Comparison of ENCODE assay signal across 30 cellular contexts in the genomic region with DNA sequence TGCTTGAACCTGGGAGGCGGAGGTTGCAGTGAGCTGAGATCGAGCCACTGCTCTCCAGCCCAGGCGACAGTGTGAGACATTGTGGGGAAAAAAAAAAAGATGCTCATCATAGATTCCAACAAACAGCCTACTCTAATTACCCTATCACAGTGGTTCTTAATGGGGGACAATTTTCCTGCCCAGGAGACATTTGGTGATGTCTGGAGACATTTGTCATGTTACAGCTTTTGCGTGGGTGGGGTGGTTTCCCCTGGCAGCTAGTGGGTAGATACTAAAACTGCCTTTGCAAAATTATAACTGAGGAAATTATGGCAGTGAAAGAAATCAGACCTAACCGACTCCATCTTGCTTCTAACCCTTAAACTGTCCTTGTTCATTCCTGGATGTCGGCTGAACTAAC.
"Had no signal": no experiment of that assay in that cellular context is flagged by ENCODE, and none has a peak within 500 bp of the region (broad histone marks: within the 10 kb centered on the region; RNA-seq: fewer than 3 reads in every experiment).

No MANE protein-coding gene starts in this region.

- H3K4me3 Mint-ChIP-seq: activated naive CD4-positive, alpha-beta T cell treated with anti-CD3 and anti-CD28 coated beads, Interleukin-2, amount 50 U/mL, for 24 hours; activated T-cell treated with anti-CD3 and anti-CD28 coated beads, Interleukin-2, amount 50 U/mL, for 72 hours; activated T-helper 17 cell treated with anti-CD3 and anti-CD28 coated beads, Interleukin-2, amount 50 U/mL, for 72 hours; T-helper 1 cell treated with Interleukin-12 subunit alpha and Interleukin-12 subunit beta and Interleukin-4 antibody, amounts not matched to agents 30 μg/mL and 1 μg/mL, for 36 hours; T-helper 2 cell treated with Interferon-gamma antibody and Interleukin-4, amounts not matched to agents 5 μg/mL and 100 μg/mL, for 36 hours had no signal

- H3K27me3 Mint-ChIP-seq: activated naive CD4-positive, alpha-beta T cell treated with anti-CD3 and anti-CD28 coated beads, Interleukin-2, amount 50 U/mL, for 24 hours; activated T-helper 17 cell treated with anti-CD3 and anti-CD28 coated beads, Interleukin-2, amount 50 U/mL, for 72 hours had no signal

- H3K27ac Mint-ChIP-seq: activated T-cell treated with anti-CD3 and anti-CD28 coated beads, Interleukin-2, amount 50 U/mL, for 72 hours; activated T-helper 17 cell treated with anti-CD3 and anti-CD28 coated beads, Interleukin-2, amount 50 U/mL, for 72 hours; T-helper 1 cell treated with Interleukin-12 subunit alpha and Interleukin-12 subunit beta and Interleukin-4 antibody, amounts not matched to agents 30 μg/mL and 1 μg/mL, for 36 hours; T-helper 2 cell treated with Interferon-gamma antibody and Interleukin-4, amounts not matched to agents 5 μg/mL and 100 μg/mL, for 36 hours had no signal

- DNase-seq: activated effector memory CD4-positive, alpha-beta T cell treated with anti-CD3 and anti-CD28 coated beads, Interleukin-2, amount 50 U/mL, for 16 hours; activated naive CD4-positive, alpha-beta T cell; activated T-cell treated with anti-CD3 and anti-CD28 coated beads, Interleukin-2, amount 50 U/mL, for 1 hour; activated T-cell treated with anti-CD3 and anti-CD28 coated beads, Interleukin-2, amount 50 U/mL, for 72 hours; amniotic stem cell; aorta; brain microvascular endothelial cell; central memory CD4-positive, alpha-beta T cell; IMR-90; NCI-H1092 treated with DMSO at 0.1 percent for 48 hours; NCI-H1417; NCI-H146; NCI-H187; NCI-H2029 treated with DMSO at 0.1 percent for 48 hours; NCI-H2107; NCI-H2171; NCI-H510A; NCI-H526; NCI-H748 treated with DMSO at 0.1 percent for 48 hours; NK-92 treated with Interleukin-12 subunit alpha and Interleukin-12 subunit beta, amount 100 ng/mL, for 24 hours; PC-3; Peyer's patch; RPMI8226; SHP77 treated with DMSO at 0.1 percent for 48 hours; SK-N-SH had no signal

- H3K9me3 Mint-ChIP-seq: activated naive CD4-positive, alpha-beta T cell treated with anti-CD3 and anti-CD28 coated beads, Interleukin-2, amount 50 U/mL, for 24 hours; activated T-helper 17 cell treated with anti-CD3 and anti-CD28 coated beads, Interleukin-2, amount 50 U/mL, for 72 hours; T-helper 1 cell treated with Interleukin-12 subunit alpha and Interleukin-12 subunit beta and Interleukin-4 antibody, amounts not matched to agents 30 μg/mL and 1 μg/mL, for 36 hours had no signal

- ATAC-seq: activated T-cell treated with anti-CD3 and anti-CD28 coated beads, Interleukin-2, amount 50 U/mL, for 72 hours; activated T-helper 17 cell treated with anti-CD3 and anti-CD28 coated beads, Interleukin-2, amount 50 U/mL, for 72 hours; K562; PC-3 had no signal

- H3K36me3 Mint-ChIP-seq: activated naive CD4-positive, alpha-beta T cell treated with anti-CD3 and anti-CD28 coated beads, Interleukin-2, amount 50 U/mL, for 24 hours had no signal
